In genomic region chr10:102630663-102631062, GRCh38 we compare ENCODE assay signal across 18 cellular contexts. TPM values are rescaled to one million over a fixed set of nuclear protein-coding genes. Genes with fewer than 3 reads are reported as not detected.
DNase-seq lines count a peak whose midpoint lies in the region; ATAC-seq and TF ChIP-seq lines count a peak whose summit lies in the region.
"Had no signal": no experiment of that assay in that cellular context is flagged by ENCODE, and none has a peak within 500 bp of the region (broad histone marks: within the 10 kb centered on the region; RNA-seq: fewer than 3 reads in every experiment).

No MANE protein-coding gene starts in this region.

- no peak for DNase-seq in cardiac muscle cell (ENCODE audit: low read depth in 1 of 2, low spot score in 1 of 2)
- DNase-seq in left ventricle myocardium superior: no peak
- no peak for DNase-seq in colonic mucosa
- no peak for DNase-seq in naive thymus-derived CD8-positive, alpha-beta T cell
- no peak for DNase-seq in transverse colon
- DNase-seq in CD14-positive monocyte (ENCODE audit: low spot score): no peak
- DNase-seq in retina: no peak
- DNase-seq in EL: no peak
- DNase-seq: activated CD4-positive, alpha-beta T cell treated with anti-CD3 and anti-CD28 coated beads, Interleukin-2, amount 50 U/mL, for 4 hours; activated effector memory CD4-positive, alpha-beta T cell treated with Interleukin-2 at 50 U/mL for 16 hours; heart right ventricle; NCI-H1694; NCI-H524; Peyer's patch; stimulated activated CD4-positive, alpha-beta T cell treated with anti-CD3 and anti-CD28 coated beads, Interleukin-15, amount 100 ng/mL, for 24 hours had no signal

- no peaks in the 10 kb centered on the region for H3K36me3 ChIP-seq in cardiac muscle cell
- H3K36me3 ChIP-seq in colonic mucosa: no peaks in the 10 kb centered on the region
- H3K36me3 ChIP-seq in transverse colon: no peaks in the 10 kb centered on the region

- H3K27me3 Mint-ChIP-seq in naive thymus-derived CD8-positive, alpha-beta T cell: no peaks in the 10 kb centered on the region
- H3K27me3 Mint-ChIP-seq in CD14-positive monocyte (ENCODE audit: low read depth in 3 of 3): no peaks in the 10 kb centered on the region

- peaks cover 0 to 2% (median 0%) of the 10 kb centered on the region in 3 donors for H3K36me3 Mint-ChIP-seq in naive thymus-derived CD8-positive, alpha-beta T cell
- peaks cover 41 to 54% of the 10 kb centered on the region in 2 donors for H3K36me3 Mint-ChIP-seq in CD14-positive monocyte

- no peaks in the 10 kb centered on the region for H3K9me3 Mint-ChIP-seq in naive thymus-derived CD8-positive, alpha-beta T cell
- peaks cover 0 to 2% (median 0%) of the 10 kb centered on the region in 7 donors for H3K9me3 Mint-ChIP-seq in CD14-positive monocyte
- H3K9me3 Mint-ChIP-seq: T-helper 2 cell treated with Interferon-gamma antibody and Interleukin-4, amounts not matched to agents 5 μg/mL and 100 μg/mL, for 36 hours had no signal

- in situ Hi-C loops in transverse colon (cut with MboI; ENCODE audit: low pct_ligation_motif_present in 1 of 4, low pct_unique_long_range_greater_than_20kb in 1 of 4, low sequenced_read_pairs in 3 of 4): no loop called here

- H3K4me3 ChIP-seq in cardiac muscle cell (no peak overlapping the region), colonic mucosa (no peak overlapping the region), transverse colon (no peak overlapping the region)
- H3K4me3 ChIP-seq: heart right ventricle, Peyer's patch had no signal

- no peak for TF ChIP-seq CTCF in cardiac muscle cell (IDR thresholded peaks at IDR 0.05; ENCODE audit: low read depth, low read length)
- TF ChIP-seq CTCF in colonic mucosa (IDR thresholded peaks at IDR 0.05): no peak
- no peak for TF ChIP-seq CTCF in transverse colon (IDR thresholded peaks at IDR 0.05)
- no peak for TF ChIP-seq CTCF in CD14-positive monocyte (IDR thresholded peaks at IDR 0.05)

- H3K9me3 ChIP-seq in cardiac muscle cell (ENCODE audit: low read depth) (no peaks in the 10 kb centered on the region), colonic mucosa (no peaks in the 10 kb centered on the region), transverse colon (no peaks in the 10 kb centered on the region)
- H3K9me3 ChIP-seq: heart right ventricle, Peyer's patch had no signal

- no peak for ATAC-seq in left ventricle myocardium superior
- ATAC-seq in naive thymus-derived CD8-positive, alpha-beta T cell: no peak
- ATAC-seq: heart right ventricle, left cardiac atrium had no signal

- no peak for TF ChIP-seq POLR2A in transverse colon (IDR thresholded peaks at IDR 0.05)

- H3K9ac ChIP-seq in colonic mucosa (ENCODE audit: low read depth in 2 of 2, low read length in 2 of 2): no peak overlapping the region
- H3K9ac ChIP-seq: KMS-11 had no signal

- no peak for TF ChIP-seq EP300 in transverse colon (IDR thresholded peaks at IDR 0.05; ENCODE audit: low read depth)

- H3K4me1 ChIP-seq in cardiac muscle cell (ENCODE audit: low read depth) (peaks cover 86% of the 10 kb centered on the region), colonic mucosa (peaks cover 4% of the 10 kb centered on the region), transverse colon (peaks cover 42 to 75% (median 58%) of the 10 kb centered on the region in 4 donors)

- H3K27me3 ChIP-seq in cardiac muscle cell (no peaks in the 10 kb centered on the region), colonic mucosa (no peaks in the 10 kb centered on the region), transverse colon (no peaks in the 10 kb centered on the region)
- H3K27me3 ChIP-seq: heart right ventricle, Peyer's patch had no signal

- 47 to 73% methylated on average over 3 to 6 of the region's 6 CpGs for WGBS in transverse colon (ENCODE audit: low coverage in 1 of 2), 2 donors

- no peak overlapping the region for H3K4me3 Mint-ChIP-seq in naive thymus-derived CD8-positive, alpha-beta T cell
- H3K4me3 Mint-ChIP-seq in CD14-positive monocyte: no peak overlapping the region
- H3K4me3 Mint-ChIP-seq: T-helper 2 cell treated with Interferon-gamma antibody and Interleukin-4, amounts not matched to agents 5 μg/mL and 100 μg/mL, for 36 hours had no signal

- H3K27ac Mint-ChIP-seq in naive thymus-derived CD8-positive, alpha-beta T cell: peak overlapping the region in 6 of 10 donors; percentile 48 to 92 (median 71)
- peak overlapping the region in 3 of 7 donors; percentile 56 to 96 (median 95) for H3K27ac Mint-ChIP-seq in CD14-positive monocyte

- peak overlapping the region; percentile 94 for H3K27ac ChIP-seq in cardiac muscle cell
- H3K27ac ChIP-seq in colonic mucosa: peak overlapping the region; percentile 33
- H3K27ac ChIP-seq in transverse colon: peak overlapping the region; percentile 82 to 93 (median 87)
- H3K27ac ChIP-seq: KMS-11 had no signal

- intact Hi-C loops in left ventricle myocardium superior (cut with micrococcal nuclease) (no loop called here), colonic mucosa (cut with DNase I) (no loop called here), transverse colon (cut with DNase I; ENCODE audit: low total_unique reads) (no loop called here), CD14-positive monocyte (cut with micrococcal nuclease) (no loop called here)

- peaks cover 31 to 48% (median 43%) of the 10 kb centered on the region in 4 donors for H3K4me1 Mint-ChIP-seq in naive thymus-derived CD8-positive, alpha-beta T cell
- peaks cover 68% of the 10 kb centered on the region for H3K4me1 Mint-ChIP-seq in CD14-positive monocyte

- POLR2A ChIA-PET in naive thymus-derived CD8-positive, alpha-beta T cell (lab: Charles Lee): interaction anchor here (0.9 kb wide), 1 partner anchor 15 kb away, joined by 3 read pairs; no protein-coding TSS in a partner anchor

RNA-seq across cellular contexts. Expression of gene TRIM8, which starts 13.6 kb away (rescaled TPM):
- total RNA-seq in cardiac muscle cell: 100 and 130 TPM in 2 replicates
- polyA plus RNA-seq in cardiac muscle cell: 59.8 and 65.6 TPM in 2 replicates
- 117 TPM for total RNA-seq in left ventricle myocardium superior
- 10 to 100 TPM; 64.9 to 79.6 TPM for total RNA-seq in colonic mucosa
- 10 to 100 TPM; 61.4 to 67.3 TPM for total RNA-seq in naive thymus-derived CD8-positive, alpha-beta T cell
- 10 to 100 TPM; 27.5 to 53.2 (median 34.7) TPM for polyA plus RNA-seq in naive thymus-derived CD8-positive, alpha-beta T cell
- 100 to 1,000 TPM in 1 of 4 donors, 10 to 100 TPM in 3; 59.1 to 108 (median 66.8) TPM for total RNA-seq in transverse colon
- 10 to 100 TPM; 39.4 to 41.4 TPM for polyA plus RNA-seq in CD14-positive monocyte

Comparison
In these comparisons a context has a peak if more than half of its experiments do, and no peak if none do; other contexts are left out.
1. H3K27ac ChIP-seq: peak in every context shown above with its lines; median percentile 94 in cardiac muscle cell; 87 in transverse colon; 33 in colonic mucosa.